ENCODE assay signal across 8 cellular contexts in genomic region chr5:134649163-134649916, GRCh38. TPM values are rescaled to one million over a fixed set of nuclear protein-coding genes. Genes with fewer than 3 reads are reported as not detected.
A peak's percentile ranks its signal among the peaks of the same experiment; 100 is the strongest.
DNase-seq lines count a peak whose midpoint lies in the region; ATAC-seq and TF ChIP-seq lines count a peak whose summit lies in the region.

No MANE protein-coding gene starts in this region.

- no peaks in the 10 kb centered on the region for H3K9me3 Mint-ChIP-seq in activated CD4-positive, alpha-beta memory T cell treated with anti-CD3 and anti-CD28 coated beads, Interleukin-2, amount 10 ng/mL, durations not matched to agents 7 days and 5 days

- H3K27ac Mint-ChIP-seq in activated CD4-positive, alpha-beta memory T cell treated with anti-CD3 and anti-CD28 coated beads, Interleukin-2, amount 10 ng/mL, durations not matched to agents 7 days and 5 days, result peak overlapping the region; percentile 94

- ATAC-seq in GM18502 (IDR thresholded peaks at IDR 0.05; ENCODE audit: poor library complexity, unreplicated experiment) (peak; percentile 26), HG03025 (IDR thresholded peaks at IDR 0.05; ENCODE audit: low FRiP score, unreplicated experiment) (peak; percentile 19)

- H3K9me3 ChIP-seq in neutrophil, result no peaks in the 10 kb centered on the region

- H3K36me3 Mint-ChIP-seq in activated CD4-positive, alpha-beta memory T cell treated with anti-CD3 and anti-CD28 coated beads, Interleukin-2, amount 10 ng/mL, durations not matched to agents 7 days and 5 days (ENCODE audit: low read depth), result peaks cover 21% of the 10 kb centered on the region

- no peaks in the 10 kb centered on the region for H3K27me3 Mint-ChIP-seq in activated CD4-positive, alpha-beta memory T cell treated with anti-CD3 and anti-CD28 coated beads, Interleukin-2, amount 10 ng/mL, durations not matched to agents 7 days and 5 days

- peaks cover 28% of the 10 kb centered on the region for H3K4me1 Mint-ChIP-seq in activated CD4-positive, alpha-beta memory T cell treated with anti-CD3 and anti-CD28 coated beads, Interleukin-2, amount 10 ng/mL, durations not matched to agents 7 days and 5 days

- TF ChIP-seq CTCF in fibroblast of pulmonary artery (IDR thresholded peaks at IDR 0.05; ENCODE audit: low read length, missing control alignments) (no peak), neutrophil (IDR thresholded peaks at IDR 0.05) (no peak), GM10248 (IDR thresholded peaks at IDR 0.05; ENCODE audit: control extremely low read depth, extremely low read depth, low read depth, missing control alignments) (no peak)

- CTCF ChIA-PET in activated CD4-positive, alpha-beta memory T cell treated with anti-CD3 and anti-CD28 coated beads, Interleukin-2, amount 10 ng/mL, durations not matched to agents 7 days and 5 days (lab: Charles Lee), result interaction anchor here (1.6 to 1.9 kb wide), 2 partner anchors 62 to 255 kb away, joined by 9 to 15 read pairs; partner anchors contain the start of gene PCBD2
- CTCF ChIA-PET in GM10248 (lab: Yijun Ruan, JAX), result interaction anchor here (1.1 to 1.3 kb wide), 2 partner anchors 15 to 62 kb away, joined by 3 to 4 read pairs; no protein-coding TSS in a partner anchor

- peaks cover 24% of the 10 kb centered on the region in 2 experiments for H3K4me1 ChIP-seq in neutrophil (ENCODE audit: control insufficient read depth in 1 of 2, insufficient read depth in 1 of 2, low read depth in 1 of 2, low read length in 1 of 2)

- H3K4me3 ChIP-seq in fibroblast of pulmonary artery (replicated peaks; ENCODE audit: low read depth, low read length), result peak overlapping the region; percentile 99
- H3K4me3 ChIP-seq in neutrophil (ENCODE audit: low read depth in 1 of 2, low read length in 1 of 2), result peak overlapping the region; percentile 84 to 91

- peak overlapping the region; percentile 93 for H3K27ac ChIP-seq in neutrophil

- POLR2A ChIA-PET in activated CD4-positive, alpha-beta memory T cell treated with anti-CD3 and anti-CD28 coated beads, Interleukin-2, amount 10 ng/mL, durations not matched to agents 7 days and 5 days (lab: Charles Lee), result interaction anchor here (0.7 to 4.6 kb wide), 14 partner anchors 11 to 645 kb away, joined by 3 to 86 read pairs (median 6); partner anchors contain the start of genes C5orf24, CAMLG, DDX46 and PCBD2
- POLR2A ChIA-PET in GM10248 (lab: Yijun Ruan, JAX), result interaction anchor here (0.6 to 1.1 kb wide), 2 partner anchors 9 to 285 kb away, joined by 5 read pairs; no protein-coding TSS in a partner anchor

- peak; percentile 36 for DNase-seq in activated CD4-positive, alpha-beta memory T cell treated with anti-CD3 and anti-CD28 coated beads, Interleukin-2, amount 10 ng/mL, durations not matched to agents 7 days and 5 days
- DNase-seq in fibroblast of pulmonary artery (ENCODE audit: low read depth) (peak; percentile 16), GM10248 (ENCODE audit: extremely low spot score) (no peak), SHP77 (lab: John Stamatoyannopoulos, UW) (no peak), OCI-M2 (lab: John Stamatoyannopoulos, UW; ENCODE audit: unreplicated experiment) (no peak)

- no peaks in the 10 kb centered on the region for H3K27me3 ChIP-seq in neutrophil

- no peaks in the 10 kb centered on the region for H3K36me3 ChIP-seq in neutrophil

- peak overlapping the region; percentile 86 for H3K4me3 Mint-ChIP-seq in activated CD4-positive, alpha-beta memory T cell treated with anti-CD3 and anti-CD28 coated beads, Interleukin-2, amount 10 ng/mL, durations not matched to agents 7 days and 5 days

RNA-seq across cellular contexts. Expression of gene SEC24A, which starts 0.8 kb away (rescaled TPM):
- total RNA-seq in activated CD4-positive, alpha-beta memory T cell treated with anti-CD3 and anti-CD28 coated beads, Interleukin-2, amount 10 ng/mL, durations not matched to agents 7 days and 5 days, result 10 to 100 TPM; 29.3 to 29.6 TPM

RNA-seq across cellular contexts. Expression of gene SAR1B, which starts 16.7 kb away (rescaled TPM):
- 10 to 100 TPM; 55.3 to 57.7 TPM for total RNA-seq in activated CD4-positive, alpha-beta memory T cell treated with anti-CD3 and anti-CD28 coated beads, Interleukin-2, amount 10 ng/mL, durations not matched to agents 7 days and 5 days

Comparison
In these comparisons a context has a peak if more than half of its experiments do, and no peak if none do; other contexts are left out.
1. DNase-seq: peak in activated CD4-positive, alpha-beta memory T cell treated with anti-CD3 and anti-CD28 coated beads, Interleukin-2, amount 10 ng/mL, durations not matched to agents 7 days and 5 days (single experiment) and fibroblast of pulmonary artery (single experiment); none in GM10248 (single experiment), SHP77 (0 of 2) and OCI-M2 (single experiment).